22 cellular contexts compared by ENCODE assay signal in the genomic region with DNA sequence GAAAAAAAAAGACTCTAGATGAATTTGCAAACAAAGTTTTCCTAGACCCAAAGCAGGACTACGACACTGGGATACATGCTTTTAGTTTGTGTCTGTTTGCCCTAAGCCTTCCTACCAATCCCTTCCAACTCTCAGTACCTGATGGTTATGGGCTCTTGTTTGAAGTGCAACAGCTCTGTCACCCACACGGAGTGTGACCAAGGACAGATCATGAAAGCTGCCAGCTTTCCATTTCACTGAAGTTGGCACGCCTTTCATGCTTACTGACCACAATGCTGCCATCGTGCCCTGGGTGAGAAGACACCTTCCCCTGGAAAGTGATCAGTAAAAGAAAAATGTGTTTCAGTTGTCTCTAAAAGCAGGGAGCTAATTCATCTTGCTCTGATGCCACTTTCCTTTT.
"Had no signal": no experiment of that assay in that cellular context is flagged by ENCODE, and none has a peak within 500 bp of the region (broad histone marks: within the 10 kb centered on the region; RNA-seq: fewer than 3 reads in every experiment).

No MANE protein-coding gene starts in this region.

- H3K27ac ChIP-seq: Peyer's patch had no signal

- H3K9me3 ChIP-seq: Peyer's patch had no signal

- H3K36me3 ChIP-seq: Peyer's patch had no signal

- DNase-seq: activated CD4-positive, alpha-beta T cell treated with anti-CD3 and anti-CD28 coated beads, Interleukin-2, amount 10 ng/mL, durations not matched to agents 24 days and 14 days; activated CD4-positive, alpha-beta T cell treated with anti-CD3 and anti-CD28 coated beads, Interleukin-2, amount 50 U/mL, for 4 hours; activated CD8-positive, alpha-beta T cell treated with anti-CD3 and anti-CD28 coated beads for 36 hours; activated naive CD4-positive, alpha-beta T cell treated with anti-CD3 and anti-CD28 coated beads, Interleukin-2, amount 10 ng/mL, durations not matched to agents 7 days and 5 days; activated naive CD8-positive, alpha-beta T cell treated with anti-CD3 and anti-CD28 coated beads, Interleukin-2, amount 50 U/mL, for 24 hours; activated T-cell treated with anti-CD3 and anti-CD28 coated beads, Interleukin-2, amount 50 U/mL, for 24 hours; anterior cingulate cortex; central memory CD4-positive, alpha-beta T cell; NCI-H1105; NCI-H1417 treated with DMSO at 0.1 percent for 48 hours; NCI-H187 treated with DMSO at 0.1 percent for 48 hours; NCI-H2081; NCI-H2171 treated with DMSO at 0.1 percent for 48 hours; NCI-H2227 treated with DMSO at 0.1 percent for 48 hours; NCI-H446; NCI-H510A treated with DMSO at 0.1 percent for 48 hours; NCI-H526 treated with DMSO at 0.1 percent for 48 hours; NCI-H774; PC-3; Peyer's patch; RPMI8226 had no signal

- H3K4me3 ChIP-seq: K562, Peyer's patch had no signal

- ATAC-seq: activated CD8-positive, alpha-beta T cell treated with anti-CD3 and anti-CD28 coated beads for 36 hours; activated naive CD8-positive, alpha-beta T cell treated with anti-CD3 and anti-CD28 coated beads, Interleukin-2, amount 50 U/mL, for 24 hours; K562; PC-3 had no signal

- H3K27me3 ChIP-seq: Peyer's patch had no signal

- H3K4me1 ChIP-seq: Peyer's patch had no signal
